Comparison of ENCODE assay signal across 8 cellular contexts in genomic region chr9:128912270-128912853, GRCh38. TPM values are rescaled to one million over a fixed set of nuclear protein-coding genes. Genes with fewer than 3 reads are reported as not detected.
DNase-seq lines count a peak whose midpoint lies in the region; ATAC-seq and TF ChIP-seq lines count a peak whose summit lies in the region.

No MANE protein-coding gene starts in this region.

- no peak overlapping the region for H3K9ac ChIP-seq in duodenal mucosa (ENCODE audit: low read depth in 1 of 2, low read length in 2 of 2)

- H3K36me3 ChIP-seq in duodenal mucosa (ENCODE audit: control insufficient read depth in 1 of 2, insufficient read depth in 2 of 2, low read length in 2 of 2), result peaks cover 27 to 53% of the 10 kb centered on the region in 2 donors

- H3K9me3 Mint-ChIP-seq in naive thymus-derived CD8-positive, alpha-beta T cell, result no peaks in the 10 kb centered on the region

- H3K36me3 Mint-ChIP-seq in naive thymus-derived CD8-positive, alpha-beta T cell, result peaks cover 0 to 49% (median 28%) of the 10 kb centered on the region in 3 donors

- H3K27ac ChIP-seq in duodenal mucosa (ENCODE audit: low read depth, low read length), result peak overlapping the region; percentile 13

- H3K27me3 ChIP-seq in duodenal mucosa (ENCODE audit: control insufficient read depth in 1 of 2, insufficient read depth in 2 of 2, low read length in 2 of 2), result no peaks in the 10 kb centered on the region

- no peak for ATAC-seq in naive thymus-derived CD8-positive, alpha-beta T cell
- ATAC-seq in HG02571 (IDR thresholded peaks at IDR 0.05; ENCODE audit: unreplicated experiment) (no peak), HG03521 (IDR thresholded peaks at IDR 0.05; ENCODE audit: unreplicated experiment) (no peak), HG03342 (IDR thresholded peaks at IDR 0.05; ENCODE audit: unreplicated experiment) (no peak)

- peaks cover 26 to 58% (median 39%) of the 10 kb centered on the region in 4 donors for H3K4me1 Mint-ChIP-seq in naive thymus-derived CD8-positive, alpha-beta T cell

- H3K9me3 ChIP-seq in duodenal mucosa (ENCODE audit: control insufficient read depth in 1 of 2, low read length in 2 of 2), result no peaks in the 10 kb centered on the region

- in situ Hi-C loops in GM13977 (cut with MboI; ENCODE audit: low pct_unique_long_range_greater_than_20kb, low sequenced_read_pairs, unreplicated experiment), result no loop called here

- no peak for TF ChIP-seq CTCF in GM13977 (IDR thresholded peaks at IDR 0.05; ENCODE audit: extremely low read depth, insufficient read depth, missing control alignments)

- peak overlapping the region; percentile 24 to 95 (median 83) for H3K27ac Mint-ChIP-seq in naive thymus-derived CD8-positive, alpha-beta T cell

- peaks cover 9 to 14% of the 10 kb centered on the region in 2 donors for H3K4me1 ChIP-seq in duodenal mucosa (ENCODE audit: control insufficient read depth in 1 of 2, insufficient read depth in 2 of 2, low read length in 2 of 2)

- H3K27me3 Mint-ChIP-seq in naive thymus-derived CD8-positive, alpha-beta T cell, result no peaks in the 10 kb centered on the region

- POLR2A ChIA-PET in naive thymus-derived CD8-positive, alpha-beta T cell (lab: Charles Lee), result interaction anchor here (1.4 kb wide), 1 partner anchor 9 kb away, joined by 7 read pairs; no protein-coding TSS in a partner anchor

- DNase-seq in AG08396 (ENCODE audit: low spot score) (peak; percentile 91), NCI-H226 (peak; percentile 83), GM13977 (ENCODE audit: low spot score) (no peak)
- DNase-seq in naive thymus-derived CD8-positive, alpha-beta T cell, result no peak

- peak overlapping the region in 6 of 10 donors; percentile 20 to 80 (median 53) for H3K4me3 Mint-ChIP-seq in naive thymus-derived CD8-positive, alpha-beta T cell

- no peak overlapping the region for H3K4me3 ChIP-seq in duodenal mucosa (ENCODE audit: low read depth in 1 of 2, low read length in 2 of 2)

RNA-seq across cellular contexts. Expression of gene PHYHD1, which starts 8.4 kb away (rescaled TPM):
- total RNA-seq in naive thymus-derived CD8-positive, alpha-beta T cell, result 1 to 10 TPM; 6.9 to 8.2 TPM
- 1 to 10 TPM; 2.6 to 7.4 (median 6.2) TPM for polyA plus RNA-seq in naive thymus-derived CD8-positive, alpha-beta T cell

RNA-seq across cellular contexts. Expression of gene LRRC8A, which starts 30.4 kb away (rescaled TPM):
- total RNA-seq in naive thymus-derived CD8-positive, alpha-beta T cell, result 10 to 100 TPM; 27.5 to 29.4 TPM
- polyA plus RNA-seq in naive thymus-derived CD8-positive, alpha-beta T cell, result 10 to 100 TPM; 17.4 to 36.7 (median 22.1) TPM

RNA-seq across cellular contexts. Expression of gene KYAT1, which starts 30.6 kb away (rescaled TPM):
- total RNA-seq in naive thymus-derived CD8-positive, alpha-beta T cell, result 10 to 100 TPM; 15.1 to 15.9 TPM
- polyA plus RNA-seq in naive thymus-derived CD8-positive, alpha-beta T cell, result 10 to 100 TPM in 2 of 3 donors, 1 to 10 TPM in 1; 9.3 to 10.8 (median 10.4) TPM

RNA-seq across cellular contexts. Expression of gene DOLK, which starts 35.0 kb away (rescaled TPM):
- total RNA-seq in naive thymus-derived CD8-positive, alpha-beta T cell, result 10 to 100 TPM; 10.3 to 11.1 TPM
- 1 to 10 TPM; 9.0 to 9.2 (median 9.1) TPM for polyA plus RNA-seq in naive thymus-derived CD8-positive, alpha-beta T cell

RNA-seq across cellular contexts. Expression of gene NUP188, which starts 35.1 kb away (rescaled TPM):
- 10 to 100 TPM; 68.8 to 79.6 TPM for total RNA-seq in naive thymus-derived CD8-positive, alpha-beta T cell
- 10 to 100 TPM; 21.9 to 36.8 (median 29.8) TPM for polyA plus RNA-seq in naive thymus-derived CD8-positive, alpha-beta T cell

Comparison
In these comparisons a context has a peak if more than half of its experiments do, and no peak if none do; other contexts are left out.
1. DNase-seq: peak in AG08396 (single experiment) and NCI-H226 (single experiment); none in naive thymus-derived CD8-positive, alpha-beta T cell (0 of 10) and GM13977 (single experiment).